In the genomic region with DNA sequence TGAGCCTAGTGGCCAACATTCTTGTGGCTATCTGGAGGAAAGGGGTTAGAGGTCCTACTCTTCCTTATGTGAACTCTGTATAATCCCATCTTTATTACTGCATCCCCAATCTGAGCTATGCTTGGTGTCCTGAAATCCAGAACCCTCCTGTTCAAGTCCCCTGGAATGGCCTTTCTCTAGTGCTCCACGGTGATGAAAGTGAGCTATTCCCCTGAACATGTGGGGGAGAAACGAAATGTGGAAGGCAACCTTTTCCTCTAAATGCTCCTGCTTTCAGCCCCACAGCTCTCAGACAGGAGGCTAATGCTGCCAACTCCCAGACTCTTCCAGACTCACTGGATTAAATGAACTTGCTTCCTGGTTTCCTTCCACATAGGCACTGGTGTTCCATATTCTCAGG, we compare ENCODE assay signal across 1 cellular context.
TF ChIP-seq lines count a peak whose summit lies in the region.

No MANE protein-coding gene starts in this region.

TF ChIP-seq in PFSK-1, 5 proteins besides CTCF, POLR2A, EP300 and RAD21 (continued from another document):
- TF ChIP-seq, protein P1, sequence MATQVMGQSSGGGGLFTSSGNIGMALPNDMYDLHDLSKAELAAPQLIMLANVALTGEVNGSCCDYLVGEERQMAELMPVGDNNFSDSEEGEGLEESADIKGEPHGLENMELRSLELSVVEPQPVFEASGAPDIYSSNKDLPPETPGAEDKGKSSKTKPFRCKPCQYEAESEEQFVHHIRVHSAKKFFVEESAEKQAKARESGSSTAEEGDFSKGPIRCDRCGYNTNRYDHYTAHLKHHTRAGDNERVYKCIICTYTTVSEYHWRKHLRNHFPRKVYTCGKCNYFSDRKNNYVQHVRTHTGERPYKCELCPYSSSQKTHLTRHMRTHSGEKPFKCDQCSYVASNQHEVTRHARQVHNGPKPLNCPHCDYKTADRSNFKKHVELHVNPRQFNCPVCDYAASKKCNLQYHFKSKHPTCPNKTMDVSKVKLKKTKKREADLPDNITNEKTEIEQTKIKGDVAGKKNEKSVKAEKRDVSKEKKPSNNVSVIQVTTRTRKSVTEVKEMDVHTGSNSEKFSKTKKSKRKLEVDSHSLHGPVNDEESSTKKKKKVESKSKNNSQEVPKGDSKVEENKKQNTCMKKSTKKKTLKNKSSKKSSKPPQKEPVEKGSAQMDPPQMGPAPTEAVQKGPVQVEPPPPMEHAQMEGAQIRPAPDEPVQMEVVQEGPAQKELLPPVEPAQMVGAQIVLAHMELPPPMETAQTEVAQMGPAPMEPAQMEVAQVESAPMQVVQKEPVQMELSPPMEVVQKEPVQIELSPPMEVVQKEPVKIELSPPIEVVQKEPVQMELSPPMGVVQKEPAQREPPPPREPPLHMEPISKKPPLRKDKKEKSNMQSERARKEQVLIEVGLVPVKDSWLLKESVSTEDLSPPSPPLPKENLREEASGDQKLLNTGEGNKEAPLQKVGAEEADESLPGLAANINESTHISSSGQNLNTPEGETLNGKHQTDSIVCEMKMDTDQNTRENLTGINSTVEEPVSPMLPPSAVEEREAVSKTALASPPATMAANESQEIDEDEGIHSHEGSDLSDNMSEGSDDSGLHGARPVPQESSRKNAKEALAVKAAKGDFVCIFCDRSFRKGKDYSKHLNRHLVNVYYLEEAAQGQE (IDR thresholded peaks at IDR 0.05; ENCODE audit: insufficient read depth in 1 of 2, low read depth in 2 of 2, low read length in 2 of 2) = no peak
